In genomic region chr10:22318772-22319171, GRCh38 we compare ENCODE assay signal across 27 cellular contexts. TPM values are rescaled to one million over a fixed set of nuclear protein-coding genes. Genes with fewer than 3 reads are reported as not detected.
DNase-seq lines count a peak whose midpoint lies in the region; ATAC-seq and TF ChIP-seq lines count a peak whose summit lies in the region.
"Had no signal": no experiment of that assay in that cellular context is flagged by ENCODE, and none has a peak within 500 bp of the region (broad histone marks: within the 10 kb centered on the region; RNA-seq: fewer than 3 reads in every experiment).

No MANE protein-coding gene starts in this region.

- peak overlapping the region; percentile 58 for H3K4me3 Mint-ChIP-seq in T-helper 2 cell treated with Interferon-gamma antibody and Interleukin-4, amounts not matched to agents 5 μg/mL and 100 μg/mL, for 36 hours
- peak overlapping the region in 6 of 7 donors; percentile 9 to 92 (median 38) for H3K4me3 Mint-ChIP-seq in CD8-positive, alpha-beta memory T cell
- H3K4me3 Mint-ChIP-seq in T-cell (peak overlapping the region in 2 of 3 donors; percentile 86 to 94), natural killer cell (peak overlapping the region; percentile 99)
- H3K4me3 Mint-ChIP-seq: activated naive CD8-positive, alpha-beta T cell treated with anti-CD3 and anti-CD28 coated beads, Interleukin-2, amount 10 ng/mL, durations not matched to agents 7 days and 5 days; dendritic cell treated with granulocyte-macrophage colony-stimulating factor and Interleukin-4, amounts not matched to agents 40 ng/mL and 50 ng/mL, for 4 days had no signal

- H3K4me3 ChIP-seq in CD8-positive, alpha-beta memory T cell (ENCODE audit: low read length) = no peak overlapping the region
- H3K4me3 ChIP-seq: skin epidermis had no signal

- H3K27ac Mint-ChIP-seq in T-helper 2 cell treated with Interferon-gamma antibody and Interleukin-4, amounts not matched to agents 5 μg/mL and 100 μg/mL, for 36 hours = no peak overlapping the region
- peak overlapping the region in 1 of 8 donors; percentile 35 for H3K27ac Mint-ChIP-seq in CD8-positive, alpha-beta memory T cell
- peak overlapping the region in 1 of 2 donors; percentile 66 for H3K27ac Mint-ChIP-seq in T-cell
- H3K27ac Mint-ChIP-seq in natural killer cell = peak overlapping the region in 1 of 2 donors; percentile 94
- H3K27ac Mint-ChIP-seq: activated naive CD8-positive, alpha-beta T cell treated with anti-CD3 and anti-CD28 coated beads, Interleukin-2, amount 10 ng/mL, durations not matched to agents 7 days and 5 days; dendritic cell treated with granulocyte-macrophage colony-stimulating factor and Interleukin-4, amounts not matched to agents 40 ng/mL and 50 ng/mL, for 4 days had no signal

- TF ChIP-seq CTCF in natural killer cell (IDR thresholded peaks at IDR 0.05) = no peak

- no peak for DNase-seq in T-helper 2 cell treated with Interferon-gamma antibody and Interleukin-4, amounts not matched to agents 5 μg/mL and 100 μg/mL, for 36 hours (ENCODE audit: low spot score)
- DNase-seq in T-helper 2 cell (no peak), T-cell (no peak), natural killer cell (no peak), T-helper 9 cell (no peak)
- no peak for DNase-seq in CD8-positive, alpha-beta memory T cell
- DNase-seq: 8988T; activated CD4-positive, CD25-positive, alpha-beta regulatory T cell; activated naive CD8-positive, alpha-beta T cell treated with anti-CD3 and anti-CD28 coated beads, Interleukin-2, amount 10 ng/mL, durations not matched to agents 7 days and 5 days; activated T-cell treated with anti-CD3 and anti-CD28 coated beads, Interleukin-2, amount 50 U/mL, for 48 hours; central memory CD4-positive, alpha-beta T cell; GF-D8; GOT3; hypothalamus; NCI-H1048; NCI-H187 treated with DMSO at 0.1 percent for 48 hours; NCI-H69; nucleus accumbens; SK-N-SH had no signal

- H3K27ac ChIP-seq in CD8-positive, alpha-beta memory T cell (ENCODE audit: low read depth, low read length) = peak overlapping the region; percentile 3
- H3K27ac ChIP-seq: skin epidermis had no signal

- CTCF ChIA-PET in CD8-positive, alpha-beta memory T cell (lab: Charles Lee) = interaction anchor here (1.4 to 1.5 kb wide), 2 partner anchors 13 to 73 kb away, joined by 3 read pairs; no protein-coding TSS in a partner anchor
- CTCF ChIA-PET in T-cell (lab: Charles Lee) = interaction anchor here in 1 of 2 donors (1.0 kb wide), 1 partner anchor 90 kb away, joined by 4 read pairs; no protein-coding TSS in a partner anchor

- peaks cover 29% of the 10 kb centered on the region for H3K36me3 Mint-ChIP-seq in T-helper 2 cell treated with Interferon-gamma antibody and Interleukin-4, amounts not matched to agents 5 μg/mL and 100 μg/mL, for 36 hours (ENCODE audit: low read depth)
- peaks cover 0 to 20% (median 0%) of the 10 kb centered on the region in 3 donors for H3K36me3 Mint-ChIP-seq in CD8-positive, alpha-beta memory T cell
- H3K36me3 Mint-ChIP-seq in T-cell (peaks cover 3% of the 10 kb centered on the region), natural killer cell (no peaks in the 10 kb centered on the region)

- H3K27me3 ChIP-seq in CD8-positive, alpha-beta memory T cell (ENCODE audit: insufficient read depth, low read length, poor library complexity, severe bottlenecking) = peaks cover 19% of the 10 kb centered on the region

- POLR2A ChIA-PET in CD8-positive, alpha-beta memory T cell (lab: Charles Lee) = interaction anchor here (1.7 kb wide), 1 partner anchor 22 kb away, joined by 9 read pairs; no protein-coding TSS in a partner anchor
- POLR2A ChIA-PET in T-cell (lab: Charles Lee) = interaction anchor here (0.6 to 0.9 kb wide), 2 partner anchors 19 to 316 kb away, joined by 3 read pairs; no protein-coding TSS in a partner anchor

- no peaks in the 10 kb centered on the region for H3K9me3 ChIP-seq in CD8-positive, alpha-beta memory T cell (ENCODE audit: low read length)
- H3K9me3 ChIP-seq: SK-N-SH had no signal

- H3K4me1 ChIP-seq in CD8-positive, alpha-beta memory T cell (ENCODE audit: insufficient read depth, low read length) = peaks cover 43% of the 10 kb centered on the region

- peaks cover 37% of the 10 kb centered on the region for H3K27me3 Mint-ChIP-seq in T-helper 2 cell treated with Interferon-gamma antibody and Interleukin-4, amounts not matched to agents 5 μg/mL and 100 μg/mL, for 36 hours (ENCODE audit: low read depth)
- H3K27me3 Mint-ChIP-seq in CD8-positive, alpha-beta memory T cell = peaks cover 9 to 30% of the 10 kb centered on the region in 2 donors
- peaks cover 8 to 27% of the 10 kb centered on the region in 2 donors for H3K27me3 Mint-ChIP-seq in T-cell
- peaks cover 12 to 18% of the 10 kb centered on the region in 2 donors for H3K27me3 Mint-ChIP-seq in natural killer cell (ENCODE audit: low read depth in 2 of 2)

- ATAC-seq in T-cell (replicated peaks in 1 of 4) = no peak
- ATAC-seq in natural killer cell = no peak
- ATAC-seq in HG03025 (IDR thresholded peaks at IDR 0.05; ENCODE audit: low FRiP score, unreplicated experiment) = no peak
- ATAC-seq in HG02981 (IDR thresholded peaks at IDR 0.05; ENCODE audit: unreplicated experiment) = no peak

- no peaks in the 10 kb centered on the region for H3K9me3 Mint-ChIP-seq in T-helper 2 cell treated with Interferon-gamma antibody and Interleukin-4, amounts not matched to agents 5 μg/mL and 100 μg/mL, for 36 hours
- H3K9me3 Mint-ChIP-seq in CD8-positive, alpha-beta memory T cell = peaks cover 0 to 4% (median 0%) of the 10 kb centered on the region in 5 donors
- H3K9me3 Mint-ChIP-seq in T-cell = no peaks in the 10 kb centered on the region
- no peaks in the 10 kb centered on the region for H3K9me3 Mint-ChIP-seq in natural killer cell
- H3K9me3 Mint-ChIP-seq: activated naive CD8-positive, alpha-beta T cell treated with anti-CD3 and anti-CD28 coated beads, Interleukin-2, amount 10 ng/mL, durations not matched to agents 7 days and 5 days; dendritic cell treated with granulocyte-macrophage colony-stimulating factor and Interleukin-4, amounts not matched to agents 40 ng/mL and 50 ng/mL, for 4 days had no signal

- intact Hi-C loops in natural killer cell (cut with micrococcal nuclease) = loop anchor here (5.0 kb wide), 3 partner anchors 66 to 786 kb away; partner anchors contain the start of gene MLLT10

- peaks cover 52% of the 10 kb centered on the region for H3K4me1 Mint-ChIP-seq in T-helper 2 cell treated with Interferon-gamma antibody and Interleukin-4, amounts not matched to agents 5 μg/mL and 100 μg/mL, for 36 hours (ENCODE audit: low read depth)
- H3K4me1 Mint-ChIP-seq in CD8-positive, alpha-beta memory T cell = peaks cover 38 to 64% (median 64%) of the 10 kb centered on the region in 3 donors
- peaks cover 42 to 59% (median 51%) of the 10 kb centered on the region in 3 donors for H3K4me1 Mint-ChIP-seq in T-cell
- H3K4me1 Mint-ChIP-seq in natural killer cell = peaks cover 32 to 51% of the 10 kb centered on the region in 2 donors

- no peaks in the 10 kb centered on the region for H3K36me3 ChIP-seq in CD8-positive, alpha-beta memory T cell (ENCODE audit: insufficient read depth, low read length)

RNA-seq across cellular contexts. Expression of gene BMI1, which starts 2.1 kb away (rescaled TPM):
- total RNA-seq in CD8-positive, alpha-beta memory T cell = 10 to 100 TPM; 87.8 to 97.3 TPM
- polyA plus RNA-seq in CD8-positive, alpha-beta memory T cell = 39.3 TPM
- total RNA-seq in T-cell (10 to 100 TPM; 48.9 to 69.2 (median 63.6) TPM), natural killer cell (10 to 100 TPM; 60.5 to 69.8 (median 66.4) TPM)

RNA-seq across cellular contexts. Expression of gene COMMD3, which starts 2.6 kb away (rescaled TPM):
- 10 to 100 TPM; 80.2 to 80.4 TPM for total RNA-seq in CD8-positive, alpha-beta memory T cell
- 61.4 TPM for polyA plus RNA-seq in CD8-positive, alpha-beta memory T cell
- total RNA-seq in T-cell (10 to 100 TPM; 25.2 to 57.2 (median 49.7) TPM), natural killer cell (10 to 100 TPM; 43.1 to 48.3 (median 44.2) TPM)

RNA-seq across cellular contexts. Expression of gene SPAG6, which starts 26.5 kb away (rescaled TPM):
- total RNA-seq in CD8-positive, alpha-beta memory T cell = under 1 TPM in 1 of 2 experiments, not detected in 1; 0.22 TPM
- polyA plus RNA-seq in CD8-positive, alpha-beta memory T cell = not detected
- total RNA-seq in T-cell (under 1 TPM in 2 of 5 donors, not detected in 3; 0.23 to 0.33 TPM), natural killer cell (under 1 TPM in 2 of 3 donors, not detected in 1; 0.35 to 0.79 TPM)
- total RNA-seq: activated CD8-positive, alpha-beta memory T cell treated with anti-CD3 and anti-CD28 coated beads for 36 hours; astrocyte; fibroblast of lung had no signal
- polyA plus RNA-seq: fibroblast of lung, liver had no signal

Comparison
In these comparisons a context has a peak if more than half of its experiments do, and no peak if none do; other contexts are left out.
1. H3K4me3 Mint-ChIP-seq: peak in every context shown above with its lines; median percentile 99 in natural killer cell; 90 in T-cell; 58 in T-helper 2 cell treated with Interferon-gamma antibody and Interleukin-4, amounts not matched to agents 5 μg/mL and 100 μg/mL, for 36 hours; 38 in CD8-positive, alpha-beta memory T cell.